In genomic region chr6:4398806-4399205, GRCh38 we compare ENCODE assay signal across 27 cellular contexts.
DNase-seq lines count a peak whose midpoint lies in the region; ATAC-seq and TF ChIP-seq lines count a peak whose summit lies in the region.
"Had no signal": no experiment of that assay in that cellular context is flagged by ENCODE, and none has a peak within 500 bp of the region (broad histone marks: within the 10 kb centered on the region; RNA-seq: fewer than 3 reads in every experiment).

No MANE protein-coding gene starts in this region.

- H3K36me3 ChIP-seq in gastrocnemius medialis: no peaks in the 10 kb centered on the region
- H3K36me3 ChIP-seq: BLaER1 treated with 17β-estradiol and CSF1 and Interleukin-3, amounts not matched to agents 10 nM and 100 nM; SJSA1 had no signal

- in situ Hi-C loops in gastrocnemius medialis (cut with MboI; ENCODE audit: low sequenced_read_pairs in 4 of 4): no loop called here

- H3K4me1 ChIP-seq in gastrocnemius medialis: peaks cover 48% of the 10 kb centered on the region in 2 donors

- no peak overlapping the region for H3K27ac ChIP-seq in AG04450 (ENCODE audit: low read depth, low read length)
- H3K27ac ChIP-seq in gastrocnemius medialis: peak overlapping the region; percentile 92 to 97 (median 94)
- H3K27ac ChIP-seq: 22Rv1; BLaER1 treated with 17β-estradiol and CSF1 and Interleukin-3, amounts not matched to agents 10 nM and 100 nM; SJSA1 had no signal

- no peaks in the 10 kb centered on the region for H3K9me3 ChIP-seq in AG04450 (ENCODE audit: control insufficient read depth, insufficient read depth, low read length)
- H3K9me3 ChIP-seq in gastrocnemius medialis: no peaks in the 10 kb centered on the region
- H3K9me3 ChIP-seq: BLaER1 treated with 17β-estradiol and CSF1 and Interleukin-3, amounts not matched to agents 10 nM and 100 nM; Caco-2; SJSA1 had no signal

- no peaks in the 10 kb centered on the region for H3K9me3 Mint-ChIP-seq in activated naive CD8-positive, alpha-beta T cell treated with anti-CD3 and anti-CD28 coated beads for 36 hours
- H3K9me3 Mint-ChIP-seq: CD8-positive, alpha-beta T cell had no signal

- no peak for TF ChIP-seq POLR2A in gastrocnemius medialis (IDR thresholded peaks at IDR 0.05)

- H3K4me3 Mint-ChIP-seq in activated naive CD8-positive, alpha-beta T cell treated with anti-CD3 and anti-CD28 coated beads for 36 hours: no peak overlapping the region
- H3K4me3 Mint-ChIP-seq: CD8-positive, alpha-beta T cell had no signal

- H3K4me3 ChIP-seq in AG04450 (ENCODE audit: low read depth, low read length) (no peak overlapping the region), gastrocnemius medialis (no peak overlapping the region)
- H3K4me3 ChIP-seq: BLaER1 treated with 17β-estradiol and CSF1 and Interleukin-3, amounts not matched to agents 10 nM and 100 nM; SJSA1 had no signal

- intact Hi-C loops in gastrocnemius medialis (cut with DNase I; ENCODE audit: low total_unique reads): no loop called here

- H3K27me3 ChIP-seq in AG04450 (ENCODE audit: control insufficient read depth, insufficient read depth, low read length) (no peaks in the 10 kb centered on the region), gastrocnemius medialis (no peaks in the 10 kb centered on the region)
- H3K27me3 ChIP-seq: BLaER1 treated with 17β-estradiol and CSF1 and Interleukin-3, amounts not matched to agents 10 nM and 100 nM; SJSA1 had no signal

- H3K36me3 Mint-ChIP-seq in activated naive CD8-positive, alpha-beta T cell treated with anti-CD3 and anti-CD28 coated beads for 36 hours: no peaks in the 10 kb centered on the region
- H3K36me3 Mint-ChIP-seq: CD8-positive, alpha-beta T cell had no signal

- H3K4me1 Mint-ChIP-seq in activated naive CD8-positive, alpha-beta T cell treated with anti-CD3 and anti-CD28 coated beads for 36 hours: no peaks in the 10 kb centered on the region

- POLR2A ChIA-PET in AG04450 (lab: Yijun Ruan, JAX): no interaction called here

- no peak for TF ChIP-seq CTCF in AG04450 (IDR thresholded peaks at IDR 0.05; ENCODE audit: low read depth, low read length)
- no peak for TF ChIP-seq CTCF in gastrocnemius medialis (IDR thresholded peaks at IDR 0.05 in 4 of 5, conservative IDR thresholded peaks at IDR 0.05 in 1 of 5)

- DNase-seq in AG04450 (ENCODE audit: low read depth, low spot score): peak; percentile 16
- peak; percentile 70 for DNase-seq in LHCN-M2 (ENCODE audit: low read depth)
- peak; percentile 64 for DNase-seq in myocyte (ENCODE audit: low read depth)
- DNase-seq in gastrocnemius medialis: no peak
- no peak for DNase-seq in activated naive CD8-positive, alpha-beta T cell treated with anti-CD3 and anti-CD28 coated beads for 36 hours
- DNase-seq in AG08396 (ENCODE audit: low spot score): no peak
- DNase-seq in stimulated activated CD4-positive, alpha-beta T cell treated with anti-CD3 and anti-CD28 coated beads, Interleukin-4, amount 100 ng/mL, for 24 hours: no peak
- DNase-seq: AML-193; Caco-2; CD8-positive, alpha-beta T cell; EL; GDM1; KBM-7; MM.1S; NCI-H1048; NCI-H1417; NCI-H1694; NCI-H2029 treated with DMSO at 0.1 percent for 48 hours; NCI-H446 treated with DMSO at 0.1 percent for 48 hours; NCI-H526; NCI-H82; NK-92 treated with Interleukin-12 subunit alpha and Interleukin-12 subunit beta, amount 100 ng/mL, for 24 hours; PC-3 had no signal

- H3K27ac Mint-ChIP-seq in activated naive CD8-positive, alpha-beta T cell treated with anti-CD3 and anti-CD28 coated beads for 36 hours: no peak overlapping the region
- H3K27ac Mint-ChIP-seq: CD8-positive, alpha-beta T cell had no signal

- ATAC-seq in gastrocnemius medialis: no peak
- ATAC-seq: CD8-positive, alpha-beta T cell; HepG2; PC-3 had no signal

- CTCF ChIA-PET in AG04450 (lab: Charles Lee): no interaction called here

- H3K27me3 Mint-ChIP-seq in activated naive CD8-positive, alpha-beta T cell treated with anti-CD3 and anti-CD28 coated beads for 36 hours: peaks cover 35% of the 10 kb centered on the region

Comparison
In these comparisons a context has a peak if more than half of its experiments do, and no peak if none do; other contexts are left out.
1. DNase-seq: peak in AG04450 (single experiment), LHCN-M2 (single experiment) and myocyte (single experiment); none in gastrocnemius medialis (0 of 2), activated naive CD8-positive, alpha-beta T cell treated with anti-CD3 and anti-CD28 coated beads for 36 hours (single experiment), AG08396 (single experiment) and stimulated activated CD4-positive, alpha-beta T cell treated with anti-CD3 and anti-CD28 coated beads, Interleukin-4, amount 100 ng/mL, for 24 hours (single experiment).